33 cellular contexts compared by ENCODE assay signal in the genomic region with DNA sequence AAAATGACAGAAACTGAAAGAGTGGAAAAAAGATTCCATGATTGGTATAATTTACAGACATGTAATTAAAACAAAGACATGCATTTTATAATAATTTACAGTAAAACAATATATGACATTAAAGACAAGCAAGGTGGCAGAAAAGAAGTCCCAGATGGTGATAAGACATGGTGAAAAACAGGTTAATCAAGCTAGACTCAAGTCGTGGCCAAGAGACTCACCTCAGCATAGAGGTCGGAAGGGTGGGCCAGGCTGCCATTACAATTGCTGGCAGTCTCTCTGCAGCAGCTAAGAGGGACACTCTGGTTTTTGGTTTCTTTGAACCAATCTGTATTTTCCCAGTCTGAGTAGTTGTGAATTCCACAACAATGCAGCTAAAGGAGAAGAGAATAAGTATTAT. TPM values are rescaled to one million over a fixed set of nuclear protein-coding genes. Genes with fewer than 3 reads are reported as not detected.
"Had no signal": no experiment of that assay in that cellular context is flagged by ENCODE, and none has a peak within 500 bp of the region (broad histone marks: within the 10 kb centered on the region; RNA-seq: fewer than 3 reads in every experiment).

No MANE protein-coding gene starts in this region.

- H3K4me3 Mint-ChIP-seq: activated CD4-positive, alpha-beta memory T cell treated with anti-CD3 and anti-CD28 coated beads for 36 hours; activated CD4-positive, alpha-beta T cell treated with anti-CD3 and anti-CD28 coated beads for 36 hours; activated naive CD8-positive, alpha-beta T cell treated with anti-CD3 and anti-CD28 coated beads for 36 hours; activated T-helper 17 cell treated with anti-CD3 and anti-CD28 coated beads, Interleukin-2, amount 50 U/mL, for 72 hours; central memory CD8-positive, alpha-beta T cell; T-helper 1 cell treated with Interleukin-12 subunit alpha and Interleukin-12 subunit beta and Interleukin-4 antibody, amounts not matched to agents 30 μg/mL and 1 μg/mL, for 36 hours; T-helper 2 cell treated with Interferon-gamma antibody and Interleukin-4, amounts not matched to agents 5 μg/mL and 100 μg/mL, for 36 hours; WTC11 had no signal

- H3K4me3 ChIP-seq: cardiac muscle cell, SJSA1 had no signal

- H3K27ac Mint-ChIP-seq: activated CD4-positive, alpha-beta memory T cell treated with anti-CD3 and anti-CD28 coated beads for 36 hours; activated CD4-positive, alpha-beta T cell treated with anti-CD3 and anti-CD28 coated beads for 36 hours; activated naive CD8-positive, alpha-beta T cell treated with anti-CD3 and anti-CD28 coated beads for 36 hours; activated T-helper 17 cell treated with anti-CD3 and anti-CD28 coated beads, Interleukin-2, amount 50 U/mL, for 72 hours; T-helper 1 cell treated with Interleukin-12 subunit alpha and Interleukin-12 subunit beta and Interleukin-4 antibody, amounts not matched to agents 30 μg/mL and 1 μg/mL, for 36 hours; T-helper 2 cell treated with Interferon-gamma antibody and Interleukin-4, amounts not matched to agents 5 μg/mL and 100 μg/mL, for 36 hours; WTC11 had no signal

- DNase-seq: activated CD4-positive, alpha-beta memory T cell treated with anti-CD3 and anti-CD28 coated beads for 36 hours; activated CD4-positive, alpha-beta T cell treated with anti-CD3 and anti-CD28 coated beads for 36 hours; activated CD4-positive, alpha-beta T cell treated with anti-CD3 and anti-CD28 coated beads, Interleukin-2, amount 50 U/mL, for 1 hour; activated CD8-positive, alpha-beta memory T cell treated with anti-CD3 and anti-CD28 coated beads, Interleukin-2, amount 50 U/mL, for 4 hours; activated effector memory CD4-positive, alpha-beta T cell treated with anti-CD3 and anti-CD28 coated beads, Interleukin-2, amount 50 U/mL, for 16 hours; activated naive CD4-positive, alpha-beta T cell; activated naive CD4-positive, alpha-beta T cell treated with anti-CD3 and anti-CD28 coated beads, Interleukin-2, amount 50 U/mL, for 16 hours; activated naive CD8-positive, alpha-beta T cell treated with anti-CD3 and anti-CD28 coated beads for 36 hours; activated T-cell treated with anti-CD3 and anti-CD28 coated beads, Interleukin-2, amount 50 U/mL, for 48 hours; amniotic stem cell; aorta; NCI-H1092 treated with DMSO at 0.1 percent for 48 hours; NCI-H1417 treated with DMSO at 0.1 percent for 48 hours; NCI-H1930; NCI-H2081 treated with DMSO at 0.1 percent for 48 hours; NCI-H226; NCI-H446 treated with DMSO at 0.1 percent for 48 hours; NCI-H524; PC-3; SHP77 treated with DMSO at 0.1 percent for 48 hours; SK-N-SH had no signal

- H3K9me3 Mint-ChIP-seq: activated CD4-positive, alpha-beta memory T cell treated with anti-CD3 and anti-CD28 coated beads for 36 hours; activated naive CD8-positive, alpha-beta T cell treated with anti-CD3 and anti-CD28 coated beads for 36 hours; activated T-helper 17 cell treated with anti-CD3 and anti-CD28 coated beads, Interleukin-2, amount 50 U/mL, for 72 hours; central memory CD8-positive, alpha-beta T cell; T-helper 1 cell treated with Interleukin-12 subunit alpha and Interleukin-12 subunit beta and Interleukin-4 antibody, amounts not matched to agents 30 μg/mL and 1 μg/mL, for 36 hours; T-helper 2 cell treated with Interferon-gamma antibody and Interleukin-4, amounts not matched to agents 5 μg/mL and 100 μg/mL, for 36 hours; WTC11 had no signal

- H3K27ac ChIP-seq: cardiac muscle cell, KMS-11, SJSA1 had no signal

- H3K27me3 ChIP-seq: cardiac muscle cell, SJSA1 had no signal

- H3K27me3 Mint-ChIP-seq: activated CD4-positive, alpha-beta memory T cell treated with anti-CD3 and anti-CD28 coated beads for 36 hours; activated CD4-positive, alpha-beta T cell treated with anti-CD3 and anti-CD28 coated beads for 36 hours; activated naive CD8-positive, alpha-beta T cell treated with anti-CD3 and anti-CD28 coated beads for 36 hours; activated T-helper 17 cell treated with anti-CD3 and anti-CD28 coated beads, Interleukin-2, amount 50 U/mL, for 72 hours; central memory CD8-positive, alpha-beta T cell had no signal

- ATAC-seq: activated CD4-positive, alpha-beta T cell treated with anti-CD3 and anti-CD28 coated beads for 36 hours; activated CD4-positive, CD25-positive, alpha-beta regulatory T cell treated with anti-CD3 and anti-CD28 coated beads, Interleukin-2, amount 50 U/mL, for 24 hours; activated T-helper 17 cell treated with anti-CD3 and anti-CD28 coated beads, Interleukin-2, amount 50 U/mL, for 72 hours; PC-3; WTC11 had no signal

- H3K4me1 ChIP-seq: SJSA1 had no signal

- H3K4me2 ChIP-seq: KMS-11, SK-N-SH had no signal

- H3K9me2 ChIP-seq: SK-N-SH had no signal

- H3K9ac ChIP-seq: KMS-11, SK-N-SH had no signal

- H3K9me3 ChIP-seq: SJSA1, SK-N-SH had no signal

RNA-seq across cellular contexts. Expression of a gene that starts 57.6 kb away (rescaled TPM):
- total RNA-seq: chondrocyte, LHCN-M2, M059J, PC-3, SJSA1 had no signal
